ENCODE assay signal across 32 cellular contexts in the genomic region with DNA sequence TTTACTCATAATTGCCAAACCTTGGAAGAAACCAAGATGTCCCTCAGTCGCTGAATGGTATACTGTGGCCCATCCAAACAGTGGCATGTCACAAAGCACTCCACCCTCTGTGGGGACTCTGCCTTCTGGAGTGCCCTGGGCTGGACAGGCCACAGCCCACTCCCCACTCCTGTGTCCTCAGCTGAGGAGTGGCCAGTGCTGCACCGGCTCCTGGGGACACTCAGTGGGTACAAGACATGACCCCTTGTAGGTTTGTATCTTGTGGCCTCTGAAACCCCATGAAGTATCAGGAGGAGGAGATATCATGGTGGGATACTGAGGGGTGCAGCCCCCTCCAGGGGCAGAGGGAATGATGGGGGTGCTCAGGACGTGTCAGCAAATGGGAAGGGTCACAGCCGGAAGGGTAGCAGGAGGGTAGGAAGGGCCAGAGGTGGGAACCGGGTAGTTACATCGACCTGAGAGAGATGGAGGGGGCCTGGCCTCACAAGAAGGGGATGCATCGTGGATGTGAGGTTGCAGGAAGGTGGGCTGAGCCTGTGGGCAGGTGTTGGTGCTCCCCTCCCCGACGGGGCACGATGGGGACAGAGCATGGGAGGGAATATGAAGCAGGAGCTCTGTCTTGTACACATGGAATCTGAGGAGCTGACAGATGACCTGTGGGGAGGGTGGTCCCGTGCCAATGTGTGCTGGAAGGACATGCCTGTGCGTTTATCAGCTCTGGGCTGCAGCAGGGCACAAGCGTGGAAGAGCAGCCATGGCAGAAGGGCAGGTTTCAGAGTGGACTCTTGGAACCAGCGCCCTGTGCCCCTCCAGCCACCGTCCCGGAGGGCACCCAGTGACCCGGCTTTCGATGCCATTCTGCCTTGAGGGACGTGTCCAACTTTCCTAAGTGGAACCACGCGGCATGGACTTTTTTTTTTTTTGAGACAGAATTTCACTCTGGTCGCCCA. TPM values are rescaled to one million over a fixed set of nuclear protein-coding genes. Genes with fewer than 3 reads are reported as not detected.
"Had no signal": no experiment of that assay in that cellular context is flagged by ENCODE, and none has a peak within 500 bp of the region (broad histone marks: within the 10 kb centered on the region; RNA-seq: fewer than 3 reads in every experiment).

No MANE protein-coding gene starts in this region.

- H3K36me3 ChIP-seq: pancreas had no signal

- ATAC-seq: activated naive CD8-positive, alpha-beta T cell treated with anti-CD3 and anti-CD28 coated beads, Interleukin-2, amount 50 U/mL, for 24 hours; left lung; pancreas; stimulated activated naive B cell treated with anti-CD40 and anti-IgM and Interleukin-4, amounts not matched to agents 10 μg/mL and 1 μg/mL and 100 μg/mL, for 72 hours; upper lobe of right lung; WTC11 had no signal

- H3K27ac ChIP-seq: left lung, pancreas, psoas muscle, sigmoid colon, stomach, thyroid gland, upper lobe of right lung had no signal

- DNase-seq: activated CD4-positive, alpha-beta memory T cell treated with anti-CD3 and anti-CD28 coated beads, Interleukin-2, amount 10 ng/mL, durations not matched to agents 7 days and 5 days; activated CD4-positive, alpha-beta T cell treated with anti-CD3 and anti-CD28 coated beads for 1 hour; activated CD4-positive, alpha-beta T cell treated with anti-CD3 and anti-CD28 coated beads, Interleukin-2, amount 10 ng/mL, durations not matched to agents 7 days and 5 days; activated CD8-positive, alpha-beta memory T cell treated with anti-CD3 and anti-CD28 coated beads, Interleukin-2, amount 50 U/mL, for 48 hours; activated gamma-delta T cell; activated naive CD4-positive, alpha-beta T cell treated with anti-CD3 and anti-CD28 coated beads, Interleukin-2, amount 50 U/mL, for 16 hours; activated naive CD8-positive, alpha-beta T cell treated with anti-CD3 and anti-CD28 coated beads, Interleukin-2, amount 50 U/mL, for 24 hours; activated T-cell treated with anti-CD3 and anti-CD28 coated beads, Interleukin-2, amount 50 U/mL, for 24 hours; amygdala; central memory CD4-positive, alpha-beta T cell; endodermal cell; foreskin fibroblast; head of caudate nucleus; hypothalamus; immature natural killer cell; psoas muscle; sigmoid colon; small intestine; stimulated activated CD4-positive, alpha-beta T cell treated with anti-CD3 and anti-CD28 coated beads, Interleukin-4, amount 100 ng/mL, for 4 hours; stimulated activated CD8-positive, alpha-beta memory T cell treated with anti-CD3 and anti-CD28 coated beads, Interleukin-4, amount 100 ng/mL, for 48 hours; stimulated activated naive B cell treated with anti-CD40 and anti-IgM and Interleukin-4, amounts not matched to agents 10 μg/mL and 1 μg/mL and 100 μg/mL, for 72 hours; stomach; T-helper 9 cell; thyroid gland; upper lobe of right lung had no signal

- H3K9me3 ChIP-seq: left lung, pancreas, psoas muscle, sigmoid colon, stomach, thyroid gland, upper lobe of right lung had no signal

- FAIRE-seq: pancreas, small intestine, TTC549 had no signal

- H3K4me3 ChIP-seq: left lung, lung, pancreas, psoas muscle, sigmoid colon, stomach, thyroid gland, upper lobe of right lung had no signal

- H3K27me3 ChIP-seq: pancreas, sigmoid colon, thyroid gland, upper lobe of right lung had no signal

- H3K4me1 ChIP-seq: left lung, pancreas, psoas muscle, sigmoid colon, thyroid gland, upper lobe of right lung had no signal

RNA-seq across cellular contexts. Expression of a gene that starts 31.9 kb away (rescaled TPM):
- polyA plus RNA-seq: immature natural killer cell had no signal

RNA-seq across cellular contexts. Expression of a gene that starts 38.3 kb away (rescaled TPM):
- total RNA-seq: activated CD4-positive, alpha-beta memory T cell treated with anti-CD3 and anti-CD28 coated beads, Interleukin-2, amount 10 ng/mL, durations not matched to agents 7 days and 5 days; activated CD4-positive, alpha-beta T cell treated with anti-CD3 and anti-CD28 coated beads, Interleukin-2, amount 10 ng/mL, durations not matched to agents 7 days and 5 days; endodermal cell; kidney epithelial cell; left lung; lung; mucosa of gallbladder; pancreas; psoas muscle; sigmoid colon; thyroid gland; upper lobe of right lung had no signal
- polyA plus RNA-seq: immature natural killer cell, pancreas, psoas muscle, small intestine had no signal
